ENCODE assay signal across 1 cellular context in the genomic region with DNA sequence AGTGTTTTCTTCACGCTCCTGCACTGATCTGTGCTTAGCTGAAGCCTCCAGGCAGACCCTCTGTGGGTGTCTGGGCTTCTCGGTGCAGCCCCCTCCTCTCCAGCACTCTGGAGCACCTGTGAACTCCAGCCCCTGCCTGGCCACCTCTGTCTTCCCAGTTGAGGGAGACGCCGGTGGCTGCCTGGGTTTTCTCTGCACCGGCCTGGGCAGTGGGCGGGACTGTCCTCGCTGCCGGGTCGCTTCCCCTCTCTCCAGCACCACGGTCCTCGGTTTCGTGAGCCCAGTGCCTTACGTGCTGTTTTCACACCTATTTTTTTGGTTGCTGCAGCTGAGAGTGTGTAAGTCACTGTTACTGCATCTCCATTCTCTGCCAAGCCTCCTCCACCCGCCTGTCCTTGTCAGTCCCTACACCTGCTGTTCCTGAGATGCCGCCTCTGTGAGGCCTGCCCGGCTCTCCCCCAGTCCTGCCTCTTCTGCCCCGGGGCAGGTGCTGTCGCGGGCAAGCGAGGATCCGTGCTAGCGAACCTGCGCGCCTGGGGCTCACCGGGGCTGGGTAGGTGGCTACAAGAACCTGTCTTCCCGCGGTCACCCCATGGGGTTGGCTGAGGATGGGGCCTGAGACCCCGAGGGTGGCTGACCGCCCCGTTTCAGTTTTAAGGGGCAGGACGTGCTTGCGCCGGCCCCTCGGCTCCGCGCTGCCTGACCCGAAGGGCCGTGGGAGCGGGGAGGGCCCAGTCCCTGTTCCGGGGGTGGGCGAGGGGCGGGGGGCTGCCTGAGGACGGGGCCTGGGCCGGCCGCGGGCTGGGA.
TF ChIP-seq lines count a peak whose summit lies in the region.

No MANE protein-coding gene starts in this region.

TF ChIP-seq in SK-N-SH, 30 proteins besides CTCF, POLR2A, EP300 and RAD21:
- TF ChIP-seq, protein P1, sequence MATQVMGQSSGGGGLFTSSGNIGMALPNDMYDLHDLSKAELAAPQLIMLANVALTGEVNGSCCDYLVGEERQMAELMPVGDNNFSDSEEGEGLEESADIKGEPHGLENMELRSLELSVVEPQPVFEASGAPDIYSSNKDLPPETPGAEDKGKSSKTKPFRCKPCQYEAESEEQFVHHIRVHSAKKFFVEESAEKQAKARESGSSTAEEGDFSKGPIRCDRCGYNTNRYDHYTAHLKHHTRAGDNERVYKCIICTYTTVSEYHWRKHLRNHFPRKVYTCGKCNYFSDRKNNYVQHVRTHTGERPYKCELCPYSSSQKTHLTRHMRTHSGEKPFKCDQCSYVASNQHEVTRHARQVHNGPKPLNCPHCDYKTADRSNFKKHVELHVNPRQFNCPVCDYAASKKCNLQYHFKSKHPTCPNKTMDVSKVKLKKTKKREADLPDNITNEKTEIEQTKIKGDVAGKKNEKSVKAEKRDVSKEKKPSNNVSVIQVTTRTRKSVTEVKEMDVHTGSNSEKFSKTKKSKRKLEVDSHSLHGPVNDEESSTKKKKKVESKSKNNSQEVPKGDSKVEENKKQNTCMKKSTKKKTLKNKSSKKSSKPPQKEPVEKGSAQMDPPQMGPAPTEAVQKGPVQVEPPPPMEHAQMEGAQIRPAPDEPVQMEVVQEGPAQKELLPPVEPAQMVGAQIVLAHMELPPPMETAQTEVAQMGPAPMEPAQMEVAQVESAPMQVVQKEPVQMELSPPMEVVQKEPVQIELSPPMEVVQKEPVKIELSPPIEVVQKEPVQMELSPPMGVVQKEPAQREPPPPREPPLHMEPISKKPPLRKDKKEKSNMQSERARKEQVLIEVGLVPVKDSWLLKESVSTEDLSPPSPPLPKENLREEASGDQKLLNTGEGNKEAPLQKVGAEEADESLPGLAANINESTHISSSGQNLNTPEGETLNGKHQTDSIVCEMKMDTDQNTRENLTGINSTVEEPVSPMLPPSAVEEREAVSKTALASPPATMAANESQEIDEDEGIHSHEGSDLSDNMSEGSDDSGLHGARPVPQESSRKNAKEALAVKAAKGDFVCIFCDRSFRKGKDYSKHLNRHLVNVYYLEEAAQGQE (IDR thresholded peaks at IDR 0.05; ENCODE audit: low read depth, low read length), result no peak
- TF ChIP-seq NFIC (IDR thresholded peaks at IDR 0.05; ENCODE audit: borderline replicate concordance), result no peak
- TF ChIP-seq SMC3 (IDR thresholded peaks at IDR 0.05; ENCODE audit: low read depth, low read length), result no peak
- TF ChIP-seq, protein P2, sequence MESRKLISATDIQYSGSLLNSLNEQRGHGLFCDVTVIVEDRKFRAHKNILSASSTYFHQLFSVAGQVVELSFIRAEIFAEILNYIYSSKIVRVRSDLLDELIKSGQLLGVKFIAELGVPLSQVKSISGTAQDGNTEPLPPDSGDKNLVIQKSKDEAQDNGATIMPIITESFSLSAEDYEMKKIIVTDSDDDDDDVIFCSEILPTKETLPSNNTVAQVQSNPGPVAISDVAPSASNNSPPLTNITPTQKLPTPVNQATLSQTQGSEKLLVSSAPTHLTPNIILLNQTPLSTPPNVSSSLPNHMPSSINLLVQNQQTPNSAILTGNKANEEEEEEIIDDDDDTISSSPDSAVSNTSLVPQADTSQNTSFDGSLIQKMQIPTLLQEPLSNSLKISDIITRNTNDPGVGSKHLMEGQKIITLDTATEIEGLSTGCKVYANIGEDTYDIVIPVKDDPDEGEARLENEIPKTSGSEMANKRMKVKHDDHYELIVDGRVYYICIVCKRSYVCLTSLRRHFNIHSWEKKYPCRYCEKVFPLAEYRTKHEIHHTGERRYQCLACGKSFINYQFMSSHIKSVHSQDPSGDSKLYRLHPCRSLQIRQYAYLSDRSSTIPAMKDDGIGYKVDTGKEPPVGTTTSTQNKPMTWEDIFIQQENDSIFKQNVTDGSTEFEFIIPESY (IDR thresholded peaks at IDR 0.05; ENCODE audit: borderline replicate concordance, low read depth), result no peak
- TF ChIP-seq MAX (IDR thresholded peaks at IDR 0.05; ENCODE audit: low read depth), result no peak
- no peak for TF ChIP-seq GATA2 (CRISPR knock-in tag; IDR thresholded peaks at IDR 0.05)
- no peak for TF ChIP-seq FOXM1 (IDR thresholded peaks at IDR 0.05; ENCODE audit: low read depth)
- no peak for TF ChIP-seq MXI1 (IDR thresholded peaks at IDR 0.05; ENCODE audit: low read depth, low read length)
- TF ChIP-seq TCF12 (IDR thresholded peaks at IDR 0.05), result no peak
- no peak for TF ChIP-seq YY1 (IDR thresholded peaks at IDR 0.05; ENCODE audit: low read depth)
- TF ChIP-seq NRF1 (IDR thresholded peaks at IDR 0.05; ENCODE audit: low read depth, low read length), result no peak
- no peak for TF ChIP-seq RCOR1 (IDR thresholded peaks at IDR 0.05; ENCODE audit: low read length)
